ENCODE assay signal across 8 cellular contexts in the genomic region with DNA sequence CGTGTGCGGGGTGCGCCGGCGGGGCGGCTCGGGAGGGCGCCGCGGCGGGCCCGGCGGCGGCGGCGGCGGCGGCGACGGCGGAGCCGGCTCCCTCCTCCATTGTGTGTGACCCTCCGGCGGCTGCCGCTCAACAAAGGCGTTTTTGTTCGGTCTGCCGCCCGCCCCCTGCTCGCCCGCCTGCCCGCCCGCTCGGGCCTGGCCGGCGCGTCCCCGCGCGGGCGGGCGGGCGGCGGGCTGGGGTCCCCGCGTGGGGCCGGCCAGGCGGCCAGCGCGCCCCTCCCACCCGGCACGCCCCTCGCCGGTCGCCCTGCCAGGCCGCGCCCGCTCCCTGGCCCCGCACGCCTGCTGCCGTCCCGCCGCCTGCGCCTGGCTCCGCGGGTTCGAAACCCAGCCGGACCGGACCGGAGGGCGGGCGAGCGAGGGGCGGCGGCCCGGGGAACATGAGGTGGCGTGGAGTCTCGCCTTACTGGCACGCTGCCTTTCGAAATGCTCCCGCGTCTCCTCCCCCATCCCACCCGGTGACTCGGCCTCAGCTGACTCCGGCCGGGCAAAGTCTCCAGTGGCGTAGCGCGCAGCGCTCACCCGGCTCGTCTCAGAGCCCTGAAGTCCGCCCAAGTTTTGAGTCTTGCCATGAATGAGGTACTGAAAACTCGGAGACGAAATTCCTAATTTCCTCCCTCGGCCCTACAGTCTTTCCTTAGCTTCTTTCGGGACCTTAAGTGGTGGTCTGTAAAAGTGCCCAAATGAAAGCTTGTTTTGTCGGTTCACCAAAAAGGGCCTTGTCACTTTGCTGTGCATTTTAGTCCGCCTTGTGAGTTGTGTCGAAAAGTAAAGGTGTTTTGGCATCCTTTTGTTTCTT. TPM values are rescaled to one million over a fixed set of nuclear protein-coding genes. Genes with fewer than 3 reads are reported as not detected.
DNase-seq lines count a peak whose midpoint lies in the region; ATAC-seq lines count a peak whose summit lies in the region.

No MANE protein-coding gene starts in this region.

- H3K4me3 Mint-ChIP-seq in activated CD4-positive, alpha-beta T cell treated with anti-CD3 and anti-CD28 coated beads for 36 hours, result peak overlapping the region; percentile 86

- peaks cover 5% of the 10 kb centered on the region for H3K27me3 Mint-ChIP-seq in activated CD4-positive, alpha-beta T cell treated with anti-CD3 and anti-CD28 coated beads for 36 hours

- POLR2A ChIA-PET in activated CD4-positive, alpha-beta T cell treated with anti-CD3 and anti-CD28 coated beads for 36 hours (lab: Charles Lee), result interaction anchor here (1.2 kb wide), 1 partner anchor 16 kb away, joined by 14 read pairs; no protein-coding TSS in a partner anchor

- no peaks in the 10 kb centered on the region for H3K9me3 Mint-ChIP-seq in activated CD4-positive, alpha-beta T cell treated with anti-CD3 and anti-CD28 coated beads for 36 hours (ENCODE audit: low read depth)

- ATAC-seq in HG02610 (IDR thresholded peaks at IDR 0.05; ENCODE audit: unreplicated experiment) (peak; percentile 46), left lobe of liver (peak; percentile 74)
- ATAC-seq in activated CD4-positive, alpha-beta T cell treated with anti-CD3 and anti-CD28 coated beads for 36 hours, result peak; percentile 66

- intact Hi-C loops in activated CD4-positive, alpha-beta T cell treated with anti-CD3 and anti-CD28 coated beads for 36 hours (cut with DNase I, micrococcal nuclease), result loop anchor here in 1 of 2 experiments (1.0 to 10.0 kb wide), 11 partner anchors 13 to 1885 kb away; a partner anchor contains a TSS

- peak overlapping the region; percentile 97 for H3K27ac ChIP-seq in cingulate gyrus (ENCODE audit: low read depth, low read length)

- H3K4me1 Mint-ChIP-seq in activated CD4-positive, alpha-beta T cell treated with anti-CD3 and anti-CD28 coated beads for 36 hours, result peaks cover 37% of the 10 kb centered on the region

- H3K27ac Mint-ChIP-seq in activated CD4-positive, alpha-beta T cell treated with anti-CD3 and anti-CD28 coated beads for 36 hours, result peak overlapping the region; percentile 96

- DNase-seq in NCI-H2081 (lab: John Stamatoyannopoulos, UW), result peak; percentile 55 to 65
- DNase-seq in NCI-H2081 treated with DMSO at 0.1 percent for 48 hours (lab: John Stamatoyannopoulos, UW), result no peak
- DNase-seq in NCI-H1092 treated with DMSO at 0.1 percent for 48 hours (lab: John Stamatoyannopoulos, UW), result peak; percentile 55
- peak; percentile 80 for DNase-seq in activated CD4-positive, alpha-beta T cell treated with anti-CD3 and anti-CD28 coated beads for 36 hours
- peak; percentile 94 for DNase-seq in left lobe of liver (ENCODE audit: low spot score)
- DNase-seq in stimulated activated CD4-positive, alpha-beta T cell treated with anti-CD3 and anti-CD28 coated beads, Interleukin-1b, Interleukin-23, amount 100 ng/mL, for 48 hours, result peak; percentile 72

- peaks cover 5% of the 10 kb centered on the region for H3K36me3 Mint-ChIP-seq in activated CD4-positive, alpha-beta T cell treated with anti-CD3 and anti-CD28 coated beads for 36 hours (ENCODE audit: low read depth)

- CTCF ChIA-PET in activated CD4-positive, alpha-beta T cell treated with anti-CD3 and anti-CD28 coated beads for 36 hours (lab: Charles Lee), result interaction anchor here (0.6 to 1.7 kb wide), 7 partner anchors 8 to 547 kb away, joined by 3 to 8 read pairs (median 5); no protein-coding TSS in a partner anchor

RNA-seq across cellular contexts. Expression of a gene that starts 0.6 kb away (rescaled TPM):
- total RNA-seq in activated CD4-positive, alpha-beta T cell treated with anti-CD3 and anti-CD28 coated beads for 36 hours, result 10 to 100 TPM; 27.3 to 28.1 TPM
- total RNA-seq in left lobe of liver, result 20.0 TPM

RNA-seq across cellular contexts. Expression of a gene that starts 48.0 kb away (rescaled TPM):
- 10 to 100 TPM; 31.4 to 40.0 TPM for total RNA-seq in activated CD4-positive, alpha-beta T cell treated with anti-CD3 and anti-CD28 coated beads for 36 hours
- total RNA-seq in left lobe of liver, result 10.1 TPM
